ENCODE assay signal across 8 cellular contexts in the genomic region with DNA sequence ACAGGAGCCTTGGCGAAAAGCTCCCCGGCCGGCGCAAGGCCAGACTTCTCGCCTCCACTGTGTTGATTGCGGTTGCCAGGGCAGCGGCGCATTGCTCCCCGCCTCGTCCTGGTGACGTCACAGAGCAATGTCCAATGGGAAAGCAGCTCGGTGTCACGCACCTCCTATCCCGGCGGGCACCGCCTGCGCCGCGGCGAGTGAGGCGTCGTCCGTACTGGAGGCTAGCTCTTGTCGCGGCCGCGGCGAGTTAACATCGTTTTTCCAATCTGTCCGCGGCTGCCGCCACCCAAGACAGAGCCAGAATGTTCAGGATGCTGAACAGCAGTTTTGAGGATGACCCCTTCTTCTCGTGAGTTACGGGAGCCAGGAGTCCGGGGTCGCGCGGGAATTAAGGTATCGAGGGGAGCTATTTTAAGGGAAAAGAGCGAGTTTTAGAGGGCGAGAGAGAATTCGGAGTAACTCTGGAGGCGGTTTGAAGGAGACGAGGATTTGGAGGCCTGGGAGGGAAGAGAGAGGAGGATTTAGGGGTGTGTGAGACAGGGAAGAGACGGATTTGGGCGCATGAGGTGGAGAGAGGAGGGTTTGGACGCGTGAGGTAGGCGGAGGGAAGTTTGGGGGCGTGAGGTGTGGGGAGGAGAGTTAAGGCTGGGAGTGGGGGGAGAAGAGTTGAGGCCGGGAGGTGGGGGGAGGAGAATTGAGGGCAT. TPM values are rescaled to one million over a fixed set of nuclear protein-coding genes. Genes with fewer than 3 reads are reported as not detected.
DNase-seq lines count a peak whose midpoint lies in the region; ATAC-seq, FAIRE-seq and TF ChIP-seq lines count a peak whose summit lies in the region.

Gene MLF1 (plus strand): TSS at position 196 of the 704 bp plus-strand sequence. CDS start 107 bp downstream, at position 303.

- H3K4me3 ChIP-seq in fibroblast of villous mesenchyme (ENCODE audit: low read depth, low read length): peak within 1 kb of the TSS; percentile 72

- H3K36me3 Mint-ChIP-seq in IgD-negative memory B cell (no peaks in the 10 kb centered on the region), natural killer cell (no peaks in the 10 kb centered on the region)
- peaks cover 7% of the 10 kb centered on the region for H3K36me3 Mint-ChIP-seq in stimulated activated effector memory CD8-positive, alpha-beta T cell treated with anti-CD3 and anti-CD28 coated beads, Interleukin-12 subunit alpha, Interleukin-12 subunit beta, amount 100 ng/mL, for 72 hours

- intact Hi-C loops in natural killer cell (cut with micrococcal nuclease): no loop called here

- no peak for FAIRE-seq in D721Med (lab: Jason Lieb, UNC)

- TF ChIP-seq CTCF in D721Med (IDR thresholded peaks at IDR 0.05; ENCODE audit: insufficient read depth, missing control alignments) (no peak), fibroblast of villous mesenchyme (IDR thresholded peaks at IDR 0.05; ENCODE audit: insufficient read depth, low read depth, low read length) (no peak), natural killer cell (IDR thresholded peaks at IDR 0.05) (no peak)

- H3K27me3 Mint-ChIP-seq in IgD-negative memory B cell (peaks cover 18% of the 10 kb centered on the region), natural killer cell (ENCODE audit: low read depth in 2 of 2) (peaks cover 25 to 32% of the 10 kb centered on the region in 2 donors)

- H3K4me1 Mint-ChIP-seq in IgD-negative memory B cell (peaks cover 4 to 10% (median 5%) of the 10 kb centered on the region in 3 donors), natural killer cell (peaks cover 12 to 13% of the 10 kb centered on the region in 2 donors)
- peaks cover 17% of the 10 kb centered on the region for H3K4me1 Mint-ChIP-seq in stimulated activated effector memory CD8-positive, alpha-beta T cell treated with anti-CD3 and anti-CD28 coated beads, Interleukin-12 subunit alpha, Interleukin-12 subunit beta, amount 100 ng/mL, for 72 hours

- H3K9me3 Mint-ChIP-seq in IgD-negative memory B cell (peaks cover 0 to 4% (median 0%) of the 10 kb centered on the region in 3 donors), natural killer cell (peaks cover 0 to 3% of the 10 kb centered on the region in 2 donors)
- peaks cover 5% of the 10 kb centered on the region for H3K9me3 Mint-ChIP-seq in stimulated activated effector memory CD8-positive, alpha-beta T cell treated with anti-CD3 and anti-CD28 coated beads, Interleukin-12 subunit alpha, Interleukin-12 subunit beta, amount 100 ng/mL, for 72 hours

- peak; percentile 74 for DNase-seq in D721Med (ENCODE audit: insufficient read length, low spot score)
- peak; percentile 68 for DNase-seq in SHP77 treated with DMSO at 0.1 percent for 48 hours (lab: John Stamatoyannopoulos, UW)
- peak; percentile 16 to 53 (median 24) for DNase-seq in activated naive CD4-positive, alpha-beta T cell (lab: John Stamatoyannopoulos, UW)
- peak; percentile 95 for DNase-seq in fibroblast of villous mesenchyme (ENCODE audit: low read depth)
- peak; percentile 61 for DNase-seq in natural killer cell
- peak; percentile 62 to 87 for DNase-seq in stimulated activated effector memory CD8-positive, alpha-beta T cell treated with anti-CD3 and anti-CD28 coated beads, Interleukin-12 subunit alpha, Interleukin-12 subunit beta, amount 100 ng/mL, for 72 hours (ENCODE audit: low spot score in 2 of 2)

- peak within 1 kb of the TSS; percentile 74 to 93 (median 86) for H3K4me3 Mint-ChIP-seq in IgD-negative memory B cell
- H3K4me3 Mint-ChIP-seq in natural killer cell: peak within 1 kb of the TSS; percentile 93
- H3K4me3 Mint-ChIP-seq in stimulated activated effector memory CD8-positive, alpha-beta T cell treated with anti-CD3 and anti-CD28 coated beads, Interleukin-12 subunit alpha, Interleukin-12 subunit beta, amount 100 ng/mL, for 72 hours: peak within 1 kb of the TSS; percentile 87

- ATAC-seq in GM21619 (IDR thresholded peaks at IDR 0.05; ENCODE audit: unreplicated experiment) (peak; percentile 100), natural killer cell (peak; percentile 89 to 97 (median 91))
- peak; percentile 99 for ATAC-seq in stimulated activated effector memory CD8-positive, alpha-beta T cell treated with anti-CD3 and anti-CD28 coated beads, Interleukin-12 subunit alpha, Interleukin-12 subunit beta, amount 100 ng/mL, for 72 hours

- peak within 1 kb of the TSS; percentile 80 to 95 (median 88) for H3K27ac Mint-ChIP-seq in IgD-negative memory B cell
- H3K27ac Mint-ChIP-seq in natural killer cell: peak within 1 kb of the TSS; percentile 72 to 84
- H3K27ac Mint-ChIP-seq in stimulated activated effector memory CD8-positive, alpha-beta T cell treated with anti-CD3 and anti-CD28 coated beads, Interleukin-12 subunit alpha, Interleukin-12 subunit beta, amount 100 ng/mL, for 72 hours: peak within 1 kb of the TSS; percentile 91

RNA-seq across cellular contexts. Expression of gene MLF1, which starts in this region (rescaled TPM):
- not detected for polyA plus RNA-seq in IgD-negative memory B cell
- total RNA-seq in fibroblast of villous mesenchyme (6.1 and 8.2 TPM in 2 replicates), natural killer cell (1 to 10 TPM; 2.8 to 5.3 (median 3.1) TPM)

Comparison
In these comparisons a context has a peak if more than half of its experiments do, and no peak if none do; other contexts are left out.
1. Peak in every context shown above with its lines: DNase-seq, ATAC-seq and H3K4me3 ChIP-seq.
2. DNase-seq: peak in every context shown above with its lines; median percentile 95 in fibroblast of villous mesenchyme; 74 in stimulated activated effector memory CD8-positive, alpha-beta T cell treated with anti-CD3 and anti-CD28 coated beads, Interleukin-12 subunit alpha, Interleukin-12 subunit beta, amount 100 ng/mL, for 72 hours; 74 in D721Med; 68 in SHP77 treated with DMSO at 0.1 percent for 48 hours; 61 in natural killer cell; 24 in activated naive CD4-positive, alpha-beta T cell.